1 cellular context compared by ENCODE assay signal in genomic region chr1:151968058-151968457, GRCh38.
TF ChIP-seq lines count a peak whose summit lies in the region.

No MANE protein-coding gene starts in this region.

TF ChIP-seq in GM23338, 12 proteins besides CTCF, POLR2A, EP300 and RAD21 (continued from another document):
- TF ChIP-seq ZNF462 (CRISPR knock-in tag; IDR thresholded peaks at IDR 0.05) (no peak), EZH2 (IDR thresholded peaks at IDR 0.05; ENCODE audit: low read depth, unreplicated experiment) (no peak), STAT1 (IDR thresholded peaks at IDR 0.05; ENCODE audit: unreplicated experiment) (no peak)
